8 cellular contexts compared by ENCODE assay signal in genomic region chr6:142784344-142784743, GRCh38.
A peak's percentile ranks its signal among the peaks of the same experiment; 100 is the strongest.
DNase-seq lines count a peak whose midpoint lies in the region; ATAC-seq and TF ChIP-seq lines count a peak whose summit lies in the region.

No MANE protein-coding gene starts in this region.

- H3K4me3 ChIP-seq in upper lobe of right lung, result no peak overlapping the region

- ATAC-seq in HG02884 (IDR thresholded peaks at IDR 0.05; ENCODE audit: unreplicated experiment), result peak; percentile 100
- ATAC-seq in upper lobe of right lung, result peak; percentile 90

- no peak overlapping the region for H3K27ac ChIP-seq in upper lobe of right lung

- H3K27me3 ChIP-seq in upper lobe of right lung, result no peaks in the 10 kb centered on the region

- no peaks in the 10 kb centered on the region for H3K9me3 ChIP-seq in upper lobe of right lung

- intact Hi-C loops in upper lobe of right lung (cut with DNase I), result no loop called here

- TF ChIP-seq CTCF in upper lobe of right lung (IDR thresholded peaks at IDR 0.05), result no peak

- H3K4me1 ChIP-seq in upper lobe of right lung, result no peaks in the 10 kb centered on the region

- no peaks in the 10 kb centered on the region for H3K36me3 ChIP-seq in upper lobe of right lung

- peak; percentile 26 for DNase-seq in stimulated activated CD4-positive, alpha-beta T cell treated with anti-CD3 and anti-CD28 coated beads, Interleukin-15, amount 100 ng/mL, for 24 hours
- no peak for DNase-seq in stimulated activated CD4-positive, alpha-beta T cell treated with anti-CD3 and anti-CD28 coated beads, Interleukin-4, amount 100 ng/mL, for 1 hour
- DNase-seq in SIG-M5 (lab: John Stamatoyannopoulos, UW), result peak; percentile 50
- no peak for DNase-seq in upper lobe of right lung
- no peak for DNase-seq in HPDE6-E6E7 (ENCODE audit: extremely low spot score)
- DNase-seq in AG20443 (ENCODE audit: low spot score), result no peak
- no peak for DNase-seq in NCI-H510A (lab: John Stamatoyannopoulos, UW)

Comparison
In these comparisons a context has a peak if more than half of its experiments do, and no peak if none do; other contexts are left out.
1. DNase-seq: peak in stimulated activated CD4-positive, alpha-beta T cell treated with anti-CD3 and anti-CD28 coated beads, Interleukin-15, amount 100 ng/mL, for 24 hours (single experiment) and SIG-M5 (single experiment); none in stimulated activated CD4-positive, alpha-beta T cell treated with anti-CD3 and anti-CD28 coated beads, Interleukin-4, amount 100 ng/mL, for 1 hour (single experiment), upper lobe of right lung (single experiment), HPDE6-E6E7 (single experiment), AG20443 (single experiment) and NCI-H510A (single experiment).